ENCODE assay signal across 10 cellular contexts in genomic region chr1:156692958-156693857, GRCh38. TPM values are rescaled to one million over a fixed set of nuclear protein-coding genes. Genes with fewer than 3 reads are reported as not detected.
DNase-seq lines count a peak whose midpoint lies in the region; ATAC-seq and TF ChIP-seq lines count a peak whose summit lies in the region.
"Had no signal": no experiment of that assay in that cellular context is flagged by ENCODE, and none has a peak within 500 bp of the region (broad histone marks: within the 10 kb centered on the region; RNA-seq: fewer than 3 reads in every experiment).

No MANE protein-coding gene starts in this region.

- peak overlapping the region; percentile 56 for H3K4me2 ChIP-seq in smooth muscle cell

- H4K20me1 ChIP-seq in smooth muscle cell (ENCODE audit: low read depth) = no peaks in the 10 kb centered on the region

- peaks cover 15% of the 10 kb centered on the region for H3F3A ChIP-seq in smooth muscle cell (ENCODE audit: low read depth)

- H3K9me3 Mint-ChIP-seq in activated T-helper 1 cell treated with anti-CD3 and anti-CD28 coated beads, Interleukin-12 subunit alpha, Interleukin-12 subunit beta, Interleukin-2, Interleukin-4 antibody, amounts not matched to agents 30 ng/mL and 10 ng/mL and 1 ng/mL, durations not matched to agents 14 hours and 24 hours and 36 hours = no peaks in the 10 kb centered on the region
- H3K9me3 Mint-ChIP-seq: T-helper 1 cell treated with Interleukin-12 subunit alpha and Interleukin-12 subunit beta and Interleukin-4 antibody, amounts not matched to agents 30 μg/mL and 1 μg/mL, for 36 hours had no signal

- no peak for TF ChIP-seq CTCF in smooth muscle cell (IDR thresholded peaks at IDR 0.05; ENCODE audit: borderline replicate concordance, insufficient read depth, poor library complexity, severe bottlenecking)

- intact Hi-C loops in activated T-helper 1 cell treated with anti-CD3 and anti-CD28 coated beads, Interleukin-12 subunit alpha, Interleukin-12 subunit beta, Interleukin-2, Interleukin-4 antibody, amounts not matched to agents 30 ng/mL and 10 ng/mL and 1 ng/mL, durations not matched to agents 14 hours and 24 hours and 36 hours (cut with micrococcal nuclease) = no loop called here

- no peak overlapping the region for H3K27ac Mint-ChIP-seq in activated T-helper 1 cell treated with anti-CD3 and anti-CD28 coated beads, Interleukin-12 subunit alpha, Interleukin-12 subunit beta, Interleukin-2, Interleukin-4 antibody, amounts not matched to agents 30 ng/mL and 10 ng/mL and 1 ng/mL, durations not matched to agents 14 hours and 24 hours and 36 hours
- H3K27ac Mint-ChIP-seq: T-helper 1 cell treated with Interleukin-12 subunit alpha and Interleukin-12 subunit beta and Interleukin-4 antibody, amounts not matched to agents 30 μg/mL and 1 μg/mL, for 36 hours had no signal

- H3K27ac ChIP-seq in smooth muscle cell (ENCODE audit: low read depth) = no peak overlapping the region
- H3K27ac ChIP-seq: ascending aorta had no signal

- DNase-seq in NCI-H2029 (lab: John Stamatoyannopoulos, UW) (peak; percentile 47), NCI-H2029 treated with DMSO at 0.1 percent for 48 hours (lab: John Stamatoyannopoulos, UW) (no peak), NCI-H748 (lab: John Stamatoyannopoulos, UW; ENCODE audit: unreplicated experiment) (peak; percentile 81), erythroblast (lab: John Stamatoyannopoulos, UW) (peak; percentile 35 to 50), smooth muscle cell (lab: John Stamatoyannopoulos, UW; ENCODE audit: unreplicated experiment) (no peak), kidney glomerular epithelial cell (lab: John Stamatoyannopoulos, UW) (no peak)
- no peak for DNase-seq in activated T-helper 1 cell treated with anti-CD3 and anti-CD28 coated beads, Interleukin-12 subunit alpha, Interleukin-12 subunit beta, Interleukin-2, Interleukin-4 antibody, amounts not matched to agents 30 ng/mL and 10 ng/mL and 1 ng/mL, durations not matched to agents 14 hours and 24 hours and 36 hours (ENCODE audit: low spot score)

- no peak overlapping the region for H3K4me3 ChIP-seq in smooth muscle cell
- H3K4me3 ChIP-seq: ascending aorta had no signal

- H3K9ac ChIP-seq in smooth muscle cell (ENCODE audit: low read depth) = no peak overlapping the region

- WGBS in smooth muscle cell (ENCODE audit: low lambda C conversion rate) = 30% methylated on average over 14 of the region's 16 CpGs

- H2AFZ ChIP-seq in smooth muscle cell (ENCODE audit: low read depth) = peak overlapping the region; percentile 7

- H3K4me1 Mint-ChIP-seq in activated T-helper 1 cell treated with anti-CD3 and anti-CD28 coated beads, Interleukin-12 subunit alpha, Interleukin-12 subunit beta, Interleukin-2, Interleukin-4 antibody, amounts not matched to agents 30 ng/mL and 10 ng/mL and 1 ng/mL, durations not matched to agents 14 hours and 24 hours and 36 hours (ENCODE audit: low read depth) = peaks cover 25% of the 10 kb centered on the region

- no peak overlapping the region for H3K4me3 Mint-ChIP-seq in activated T-helper 1 cell treated with anti-CD3 and anti-CD28 coated beads, Interleukin-12 subunit alpha, Interleukin-12 subunit beta, Interleukin-2, Interleukin-4 antibody, amounts not matched to agents 30 ng/mL and 10 ng/mL and 1 ng/mL, durations not matched to agents 14 hours and 24 hours and 36 hours
- H3K4me3 Mint-ChIP-seq: T-helper 1 cell treated with Interleukin-12 subunit alpha and Interleukin-12 subunit beta and Interleukin-4 antibody, amounts not matched to agents 30 μg/mL and 1 μg/mL, for 36 hours had no signal

- no peak for ATAC-seq in GM18909 (IDR thresholded peaks at IDR 0.05; ENCODE audit: poor library complexity, unreplicated experiment)

- no peaks in the 10 kb centered on the region for H3K36me3 Mint-ChIP-seq in activated T-helper 1 cell treated with anti-CD3 and anti-CD28 coated beads, Interleukin-12 subunit alpha, Interleukin-12 subunit beta, Interleukin-2, Interleukin-4 antibody, amounts not matched to agents 30 ng/mL and 10 ng/mL and 1 ng/mL, durations not matched to agents 14 hours and 24 hours and 36 hours (ENCODE audit: low read depth)

- no peak for TF ChIP-seq POLR2A in erythroblast (IDR thresholded peaks at IDR 0.05; ENCODE audit: low read length)

- peaks cover 58% of the 10 kb centered on the region for H3K27me3 Mint-ChIP-seq in activated T-helper 1 cell treated with anti-CD3 and anti-CD28 coated beads, Interleukin-12 subunit alpha, Interleukin-12 subunit beta, Interleukin-2, Interleukin-4 antibody, amounts not matched to agents 30 ng/mL and 10 ng/mL and 1 ng/mL, durations not matched to agents 14 hours and 24 hours and 36 hours (ENCODE audit: insufficient read depth)

- no peaks in the 10 kb centered on the region for H3K36me3 ChIP-seq in smooth muscle cell (ENCODE audit: low read depth)
- H3K36me3 ChIP-seq: ascending aorta had no signal

- peaks cover 46% of the 10 kb centered on the region for H3K4me1 ChIP-seq in smooth muscle cell (ENCODE audit: low read depth)

- H3K27me3 ChIP-seq in smooth muscle cell (ENCODE audit: low read depth) = no peaks in the 10 kb centered on the region

- no peaks in the 10 kb centered on the region for H3K79me2 ChIP-seq in smooth muscle cell (ENCODE audit: low read depth)

- no peaks in the 10 kb centered on the region for H3K9me3 ChIP-seq in smooth muscle cell (replicated peaks; ENCODE audit: low read depth)
- H3K9me3 ChIP-seq: ascending aorta had no signal

RNA-seq across cellular contexts. Expression of gene CRABP2, which starts 12.2 kb away (rescaled TPM):
- total RNA-seq in smooth muscle cell = 69.4 and 86.6 TPM in 2 replicates
- polyA plus RNA-seq in smooth muscle cell = 145 and 277 TPM in 2 replicates
- total RNA-seq in activated T-helper 1 cell treated with anti-CD3 and anti-CD28 coated beads, Interleukin-12 subunit alpha, Interleukin-12 subunit beta, Interleukin-2, Interleukin-4 antibody, amounts not matched to agents 30 ng/mL and 10 ng/mL and 1 ng/mL, durations not matched to agents 14 hours and 24 hours and 36 hours = 1.4 and 1.6 TPM in 2 replicates
- total RNA-seq: ascending aorta had no signal

RNA-seq across cellular contexts. Expression of gene NES, which starts 16.0 kb away (rescaled TPM):
- 27.1 and 28.5 TPM in 2 replicates for total RNA-seq in smooth muscle cell
- 11.3 and 23.3 TPM in 2 replicates for polyA plus RNA-seq in smooth muscle cell
- not detected in 2 replicates for total RNA-seq in activated T-helper 1 cell treated with anti-CD3 and anti-CD28 coated beads, Interleukin-12 subunit alpha, Interleukin-12 subunit beta, Interleukin-2, Interleukin-4 antibody, amounts not matched to agents 30 ng/mL and 10 ng/mL and 1 ng/mL, durations not matched to agents 14 hours and 24 hours and 36 hours

RNA-seq across cellular contexts. Expression of gene METTL25B, which starts 35.1 kb away (rescaled TPM):
- total RNA-seq in smooth muscle cell = 5.4 and 11.0 TPM in 2 replicates
- polyA plus RNA-seq in smooth muscle cell = 17.5 and 21.7 TPM in 2 replicates
- 31.6 and 38.9 TPM in 2 replicates for total RNA-seq in activated T-helper 1 cell treated with anti-CD3 and anti-CD28 coated beads, Interleukin-12 subunit alpha, Interleukin-12 subunit beta, Interleukin-2, Interleukin-4 antibody, amounts not matched to agents 30 ng/mL and 10 ng/mL and 1 ng/mL, durations not matched to agents 14 hours and 24 hours and 36 hours

RNA-seq across cellular contexts. Expression of gene ISG20L2, which starts 35.4 kb away (rescaled TPM):
- total RNA-seq in smooth muscle cell = 13.8 and 20.3 TPM in 2 replicates
- 17.4 and 19.2 TPM in 2 replicates for polyA plus RNA-seq in smooth muscle cell
- 73.7 and 81.5 TPM in 2 replicates for total RNA-seq in activated T-helper 1 cell treated with anti-CD3 and anti-CD28 coated beads, Interleukin-12 subunit alpha, Interleukin-12 subunit beta, Interleukin-2, Interleukin-4 antibody, amounts not matched to agents 30 ng/mL and 10 ng/mL and 1 ng/mL, durations not matched to agents 14 hours and 24 hours and 36 hours

RNA-seq across cellular contexts. Expression of gene MRPL24, which starts 47.7 kb away (rescaled TPM):
- 16.5 and 29.3 TPM in 2 replicates for total RNA-seq in smooth muscle cell
- polyA plus RNA-seq in smooth muscle cell = 68.6 and 79.6 TPM in 2 replicates
- 132 and 135 TPM in 2 replicates for total RNA-seq in activated T-helper 1 cell treated with anti-CD3 and anti-CD28 coated beads, Interleukin-12 subunit alpha, Interleukin-12 subunit beta, Interleukin-2, Interleukin-4 antibody, amounts not matched to agents 30 ng/mL and 10 ng/mL and 1 ng/mL, durations not matched to agents 14 hours and 24 hours and 36 hours

Comparison
In these comparisons a context has a peak if more than half of its experiments do, and no peak if none do; other contexts are left out.
1. DNase-seq: peak in NCI-H2029 (single experiment), NCI-H748 (single experiment) and erythroblast (2 of 2); none in NCI-H2029 treated with DMSO at 0.1 percent for 48 hours (single experiment), smooth muscle cell (single experiment), kidney glomerular epithelial cell (single experiment) and activated T-helper 1 cell treated with anti-CD3 and anti-CD28 coated beads, Interleukin-12 subunit alpha, Interleukin-12 subunit beta, Interleukin-2, Interleukin-4 antibody, amounts not matched to agents 30 ng/mL and 10 ng/mL and 1 ng/mL, durations not matched to agents 14 hours and 24 hours and 36 hours (single experiment).
2. RNA of gene CRABP2, which starts 12.2 kb away (total RNA-seq): 69.4 to 86.6 TPM in smooth muscle cell; 1.4 to 1.6 TPM in activated T-helper 1 cell treated with anti-CD3 and anti-CD28 coated beads, Interleukin-12 subunit alpha, Interleukin-12 subunit beta, Interleukin-2, Interleukin-4 antibody, amounts not matched to agents 30 ng/mL and 10 ng/mL and 1 ng/mL, durations not matched to agents 14 hours and 24 hours and 36 hours; every median in the first group is over 10 times any median in the second.
3. RNA of gene NES, which starts 16.0 kb away (total RNA-seq): 27.1 to 28.5 TPM in smooth muscle cell; not detected in activated T-helper 1 cell treated with anti-CD3 and anti-CD28 coated beads, Interleukin-12 subunit alpha, Interleukin-12 subunit beta, Interleukin-2, Interleukin-4 antibody, amounts not matched to agents 30 ng/mL and 10 ng/mL and 1 ng/mL, durations not matched to agents 14 hours and 24 hours and 36 hours; every median in the first group is over 10 times any median in the second.